Comparison of ENCODE assay signal across 22 cellular contexts in genomic region chr14:55158412-55158811, GRCh38. TPM values are rescaled to one million over a fixed set of nuclear protein-coding genes. Genes with fewer than 3 reads are reported as not detected.
DNase-seq lines count a peak whose midpoint lies in the region; ATAC-seq, FAIRE-seq and TF ChIP-seq lines count a peak whose summit lies in the region.
"Had no signal": no experiment of that assay in that cellular context is flagged by ENCODE, and none has a peak within 500 bp of the region (broad histone marks: within the 10 kb centered on the region; RNA-seq: fewer than 3 reads in every experiment).

No MANE protein-coding gene starts in this region.

- H3K79me2 ChIP-seq in HepG2 (ENCODE audit: insufficient read depth, low read length) (no peaks in the 10 kb centered on the region), neural progenitor cell (ENCODE audit: low read depth) (no peaks in the 10 kb centered on the region)

- CTCF ChIA-PET in HepG2 (lab: Yijun Ruan, JAX; ENCODE audit: low intra/inter-chr PET ratio, low total read pairs): interaction anchor here (4.5 kb wide), 1 partner anchor 69 kb away, joined by 74 read pairs; no protein-coding TSS in a partner anchor

- peaks cover 35% of the 10 kb centered on the region for H3K36me3 Mint-ChIP-seq in neural progenitor cell
- H3K36me3 Mint-ChIP-seq: CD4-positive, alpha-beta memory T cell had no signal

- H4K20me1 ChIP-seq in HepG2 (ENCODE audit: insufficient read depth, low read length) (no peaks in the 10 kb centered on the region), neural progenitor cell (ENCODE audit: low read depth) (no peaks in the 10 kb centered on the region)
- H4K20me1 ChIP-seq: BLaER1 treated with 17β-estradiol and CSF1 and Interleukin-3, amounts not matched to agents 10 nM and 100 nM had no signal

- H3K9ac ChIP-seq in HepG2 (ENCODE audit: insufficient read depth, low read depth, low read length): no peak overlapping the region
- H3K9ac ChIP-seq in SK-N-MC (ENCODE audit: insufficient read length): no peak overlapping the region
- no peak overlapping the region for H3K9ac ChIP-seq in neural progenitor cell
- H3K9ac ChIP-seq: BLaER1 treated with 17β-estradiol and CSF1 and Interleukin-3, amounts not matched to agents 10 nM and 100 nM; GM23248 had no signal

- FAIRE-seq in HepG2 (lab: Jason Lieb, UNC): no peak
- FAIRE-seq: G401.6 had no signal

- no peak for DNase-seq in HepG2 (ENCODE audit: low spot score)
- DNase-seq in right lobe of liver: no peak
- DNase-seq in SK-N-MC (ENCODE audit: low read depth, low spot score): no peak
- DNase-seq in neural progenitor cell (ENCODE audit: low spot score): no peak
- no peak for DNase-seq in mesenteric fat pad (ENCODE audit: low spot score)
- DNase-seq in stimulated activated CD8-positive, alpha-beta memory T cell treated with anti-CD3 and anti-CD28 coated beads, Interleukin-4, amount 100 ng/mL, for 48 hours: no peak
- DNase-seq in DMS153 treated with DMSO at 0.1 percent for 48 hours (lab: John Stamatoyannopoulos, UW; ENCODE audit: unreplicated experiment): no peak
- DNase-seq: AML-193; CD4-positive, alpha-beta memory T cell; COR-L47; GM23248; H9; KBM-7; MG63; NCI-H1694; NCI-H2081; NCI-H2227 treated with DMSO at 0.1 percent for 48 hours; NCI-H526 treated with DMSO at 0.1 percent for 48 hours; SHP77 had no signal

- H3K4me2 ChIP-seq in HepG2 (ENCODE audit: low read depth, low read length) (no peak overlapping the region), neural progenitor cell (no peak overlapping the region)
- H3K4me2 ChIP-seq: BLaER1 treated with 17β-estradiol and CSF1 and Interleukin-3, amounts not matched to agents 10 nM and 100 nM had no signal

- H3K27ac ChIP-seq in HepG2 (ENCODE audit: extremely low read length, insufficient read depth, low read length): no peak overlapping the region
- no peak overlapping the region for H3K27ac ChIP-seq in right lobe of liver
- peak overlapping the region; percentile 58 for H3K27ac ChIP-seq in SK-N-MC
- peak overlapping the region; percentile 3 for H3K27ac ChIP-seq in neural progenitor cell
- H3K27ac ChIP-seq: BLaER1 treated with 17β-estradiol and CSF1 and Interleukin-3, amounts not matched to agents 10 nM and 100 nM; GM23248; RWPE1 had no signal

- in situ Hi-C loops in HepG2 (cut with HindIII; ENCODE audit: extremely low pct_ligation_motif_present, low pct_unique_long_range_greater_than_20kb): loop anchor here (5.0 kb wide), 1 partner anchor 66 kb away; no protein-coding TSS in a partner anchor

- ATAC-seq in HepG2 (no peak), right lobe of liver (no peak)

- POLR2A ChIA-PET in HepG2 (lab: Yijun Ruan, JAX): no interaction called here

- 96% methylated on average over 3 of the region's 3 CpGs for WGBS in HepG2 (ENCODE audit: low lambda C conversion rate)
- WGBS in right lobe of liver (ENCODE audit: insufficient coverage, low coverage, low lambda C conversion rate, missing lambda C conversion rate): 35% methylated on average over 3 of the region's 3 CpGs

- H3K27me3 Mint-ChIP-seq in neural progenitor cell (ENCODE audit: insufficient read depth, low read depth): no peaks in the 10 kb centered on the region
- H3K27me3 Mint-ChIP-seq: CD4-positive, alpha-beta memory T cell had no signal

- intact Hi-C loops in HepG2 (cut with micrococcal nuclease; ENCODE audit: unreplicated experiment): no loop called here
- intact Hi-C loops in right lobe of liver (cut with DNase I): loop anchor here (5.0 to 10.0 kb wide), 2 partner anchors 64 to 66 kb away; no protein-coding TSS in a partner anchor

- H3K27me3 ChIP-seq in HepG2 (ENCODE audit: control insufficient read depth in 1 of 2, insufficient read depth in 2 of 2, low read length in 2 of 2): no peaks in the 10 kb centered on the region
- H3K27me3 ChIP-seq in right lobe of liver: no peaks in the 10 kb centered on the region
- H3K27me3 ChIP-seq in neural progenitor cell: no peaks in the 10 kb centered on the region
- H3K27me3 ChIP-seq: BLaER1 treated with 17β-estradiol and CSF1 and Interleukin-3, amounts not matched to agents 10 nM and 100 nM; MG63 had no signal

- H3K4me1 ChIP-seq in HepG2 (ENCODE audit: insufficient read depth, low read length) (peaks cover 7% of the 10 kb centered on the region; the same call in 1 of the 2 replicates), right lobe of liver (no peaks in the 10 kb centered on the region), neural progenitor cell (no peaks in the 10 kb centered on the region)

- TF ChIP-seq POLR2A in HepG2 (IDR thresholded peaks at IDR 0.05; ENCODE audit: insufficient read depth in 1 of 2, low read depth in 2 of 2, low read length in 2 of 2): no peak
- TF ChIP-seq POLR2A in right lobe of liver (IDR thresholded peaks at IDR 0.05): no peak

- no peak overlapping the region for H3K27ac Mint-ChIP-seq in neural progenitor cell
- H3K27ac Mint-ChIP-seq: H9 had no signal

- H3K36me3 ChIP-seq in HepG2 (replicated peaks in 1 of 2; ENCODE audit: control insufficient read depth in 1 of 2, insufficient read depth in 2 of 2, low read length in 2 of 2): peaks cover 1 to 54% of the 10 kb centered on the region in 2 experiments
- no peaks in the 10 kb centered on the region for H3K36me3 ChIP-seq in right lobe of liver
- peaks cover 76% of the 10 kb centered on the region for H3K36me3 ChIP-seq in SK-N-MC (ENCODE audit: insufficient read depth, low read length)
- H3K36me3 ChIP-seq in neural progenitor cell: peaks cover 47% of the 10 kb centered on the region

- H2AFZ ChIP-seq in HepG2 (ENCODE audit: low read length) (no peak overlapping the region), neural progenitor cell (replicated peaks) (no peak overlapping the region)
- H2AFZ ChIP-seq: GM23248 had no signal

- no peak overlapping the region for H3K4me3 ChIP-seq in HepG2 (replicated peaks in 1 of 3; ENCODE audit: insufficient read depth in 1 of 3, low read depth in 2 of 3, low read length in 3 of 3)
- H3K4me3 ChIP-seq in right lobe of liver: no peak overlapping the region
- peak overlapping the region; percentile 14; the same call in 1 of the 2 replicates for H3K4me3 ChIP-seq in SK-N-MC
- H3K4me3 ChIP-seq in neural progenitor cell: no peak overlapping the region
- H3K4me3 ChIP-seq: BLaER1 treated with 17β-estradiol and CSF1 and Interleukin-3, amounts not matched to agents 10 nM and 100 nM; GM23248; MG63 had no signal

- H3K9me3 Mint-ChIP-seq in neural progenitor cell: no peaks in the 10 kb centered on the region
- H3K9me3 Mint-ChIP-seq: H9 had no signal

- no peaks in the 10 kb centered on the region for H3K4me1 Mint-ChIP-seq in neural progenitor cell
- H3K4me1 Mint-ChIP-seq: H9 had no signal

- H3F3A ChIP-seq in neural progenitor cell (ENCODE audit: low read depth): peaks cover 5% of the 10 kb centered on the region

- BruUV-seq in HepG2 (replicated peaks; lab: Mats Ljungman, UMichigan): no TSS peak

- TF ChIP-seq EP300 in HepG2 (IDR thresholded peaks at IDR 0.05; ENCODE audit: low read depth in 2 of 2, low read length in 2 of 2) (no peak), HepG2 (CRISPR knock-in tag; IDR thresholded peaks at IDR 0.05; ENCODE audit: borderline replicate concordance) (no peak)

- TF ChIP-seq RAD21 in HepG2 (CRISPR knock-in tag; IDR thresholded peaks at IDR 0.05): no peak

- H3K4me3 Mint-ChIP-seq in neural progenitor cell: no peak overlapping the region
- H3K4me3 Mint-ChIP-seq: H9 had no signal

- H3K9me3 ChIP-seq in HepG2 (ENCODE audit: low read length) (no peaks in the 10 kb centered on the region), right lobe of liver (no peaks in the 10 kb centered on the region), SK-N-MC (ENCODE audit: low read depth, low read length) (no peaks in the 10 kb centered on the region), neural progenitor cell (ENCODE audit: low read depth) (no peaks in the 10 kb centered on the region)
- H3K9me3 ChIP-seq: BLaER1 treated with 17β-estradiol and CSF1 and Interleukin-3, amounts not matched to agents 10 nM and 100 nM; MG63 had no signal

- TF ChIP-seq CTCF in HepG2 (CRISPR knock-in tag; IDR thresholded peaks at IDR 0.05) (no peak), right lobe of liver (IDR thresholded peaks at IDR 0.05) (no peak), neural progenitor cell (IDR thresholded peaks at IDR 0.05) (no peak)

RNA-seq across cellular contexts. Expression of gene LGALS3, which starts 29.4 kb away (rescaled TPM):
- total RNA-seq in HepG2 (2016; rRNA removed; fragmentation: Illumina TruSeq; extraction: Trizol): 5.0 and 6.3 TPM in 2 replicates
- 2.6 and 3.6 TPM in 2 replicates for total RNA-seq in HepG2 (2016; cell fraction: cytosol; rRNA removed; fragmentation: Illumina TruSeq; extraction: Trizol; ENCODE audit: low read depth)
- total RNA-seq in HepG2 (2016; cell fraction: insoluble cytoplasmic fraction; rRNA removed; fragmentation: Illumina TruSeq; extraction: Trizol): 6.6 and 7.4 TPM in 2 replicates
- total RNA-seq in HepG2 (2016; cell fraction: membrane; rRNA removed; fragmentation: Illumina TruSeq; extraction: Trizol): 2.7 and 2.8 TPM in 2 replicates
- 2.9 TPM in 2 replicates for total RNA-seq in HepG2 (2016; cell fraction: nucleus; rRNA removed; fragmentation: Illumina TruSeq; extraction: Trizol)
- polyA plus RNA-seq in HepG2 (2011; rRNA removed): 92.2 and 97.4 TPM in 2 replicates
- 78.8 and 85.7 TPM in 2 replicates for polyA plus RNA-seq in HepG2 (2011; cell fraction: cytosol; rRNA removed)
- polyA plus RNA-seq in HepG2 (2011; cell fraction: nucleus; rRNA removed): 48.6 and 48.9 TPM in 2 replicates
- 16.0 and 39.9 TPM in 2 replicates for polyA plus RNA-seq in HepG2 (2012)
- 5.0 and 5.9 TPM in 2 replicates for polyA plus RNA-seq in HepG2 (2016; cell fraction: cytosol; fragmentation: Illumina TruSeq; extraction: Trizol; ENCODE audit: low read depth)
- 10.5 and 10.8 TPM in 2 replicates for polyA plus RNA-seq in HepG2 (2016; cell fraction: insoluble cytoplasmic fraction; fragmentation: Illumina TruSeq; extraction: Trizol; ENCODE audit: low read depth)
- polyA plus RNA-seq in HepG2 (2016; cell fraction: membrane; fragmentation: Illumina TruSeq; extraction: Trizol; ENCODE audit: low read depth): 3.3 TPM in 2 replicates
- 6.0 and 6.6 TPM in 2 replicates for polyA plus RNA-seq in HepG2 (2016; cell fraction: nucleus; fragmentation: Illumina TruSeq; extraction: Trizol; ENCODE audit: insufficient read depth, low read depth)
- 42.0 and 143 TPM in 2 replicates for polyA minus RNA-seq in HepG2 (2011; rRNA and poly(A)+ RNA removed; ENCODE audit: low replicate concordance)
- polyA minus RNA-seq in HepG2 (2011; cell fraction: cytosol; rRNA and poly(A)+ RNA removed): 30.7 and 33.1 TPM in 2 replicates
- 12.0 and 17.0 TPM in 2 replicates for polyA minus RNA-seq in HepG2 (2011; cell fraction: nucleus; rRNA and poly(A)+ RNA removed)
- total RNA-seq in right lobe of liver: 10 to 100 TPM in 3 of 6 experiments, 1 to 10 TPM in 3; 3.1 to 21.6 (median 12.3) TPM
- total RNA-seq in neural progenitor cell (ENCODE audit: low replicate concordance): 0.99 TPM in 1 of 2 replicates, not detected in the other
- 241 TPM for total RNA-seq in mesenteric fat pad

RNA-seq across cellular contexts. Expression of gene DLGAP5, which starts 33.0 kb away (rescaled TPM):
- total RNA-seq in HepG2 (2016; rRNA removed; fragmentation: Illumina TruSeq; extraction: Trizol) (55.8 and 80.1 TPM in 2 replicates), right lobe of liver (1 to 10 TPM in 2 of 6 experiments, under 1 TPM in 3, not detected in 1; 0.27 to 1.3 (median 0.86) TPM), neural progenitor cell (ENCODE audit: low replicate concordance) (191 and 313 TPM in 2 replicates), mesenteric fat pad (not detected)
- total RNA-seq in HepG2 (2016; cell fraction: cytosol; rRNA removed; fragmentation: Illumina TruSeq; extraction: Trizol; ENCODE audit: low read depth): 6.7 and 8.3 TPM in 2 replicates
- 58.3 and 80.7 TPM in 2 replicates for total RNA-seq in HepG2 (2016; cell fraction: insoluble cytoplasmic fraction; rRNA removed; fragmentation: Illumina TruSeq; extraction: Trizol)
- total RNA-seq in HepG2 (2016; cell fraction: membrane; rRNA removed; fragmentation: Illumina TruSeq; extraction: Trizol): 16.7 and 20.1 TPM in 2 replicates
- 61.3 and 66.5 TPM in 2 replicates for total RNA-seq in HepG2 (2016; cell fraction: nucleus; rRNA removed; fragmentation: Illumina TruSeq; extraction: Trizol)
- 4.4 and 7.7 TPM in 2 replicates for polyA plus RNA-seq in HepG2 (2011; rRNA removed)
- polyA plus RNA-seq in HepG2 (2011; cell fraction: cytosol; rRNA removed): 2.3 and 2.7 TPM in 2 replicates
- polyA plus RNA-seq in HepG2 (2011; cell fraction: nucleus; rRNA removed): 4.1 and 4.4 TPM in 2 replicates
- polyA plus RNA-seq in HepG2 (2012): 5.2 and 15.0 TPM in 2 replicates
- polyA plus RNA-seq in HepG2 (2016; cell fraction: cytosol; fragmentation: Illumina TruSeq; extraction: Trizol; ENCODE audit: low read depth): 2.3 and 3.0 TPM in 2 replicates
- polyA plus RNA-seq in HepG2 (2016; cell fraction: insoluble cytoplasmic fraction; fragmentation: Illumina TruSeq; extraction: Trizol; ENCODE audit: low read depth): 49.1 and 49.3 TPM in 2 replicates
- polyA plus RNA-seq in HepG2 (2016; cell fraction: membrane; fragmentation: Illumina TruSeq; extraction: Trizol; ENCODE audit: low read depth): 6.1 and 7.6 TPM in 2 replicates
- polyA plus RNA-seq in HepG2 (2016; cell fraction: nucleus; fragmentation: Illumina TruSeq; extraction: Trizol; ENCODE audit: insufficient read depth, low read depth): 53.5 and 54.9 TPM in 2 replicates
- polyA minus RNA-seq in HepG2 (2011; rRNA and poly(A)+ RNA removed; ENCODE audit: low replicate concordance): 1.9 and 10.0 TPM in 2 replicates
- 5.5 and 9.6 TPM in 2 replicates for polyA minus RNA-seq in HepG2 (2011; cell fraction: cytosol; rRNA and poly(A)+ RNA removed)
- polyA minus RNA-seq in HepG2 (2011; cell fraction: nucleus; rRNA and poly(A)+ RNA removed): 20.6 and 24.6 TPM in 2 replicates
- total RNA-seq: CD4-positive, alpha-beta memory T cell had no signal
- polyA plus RNA-seq: CD4-positive, alpha-beta memory T cell had no signal

Comparison
In these comparisons a context has a peak if more than half of its experiments do, and no peak if none do; other contexts are left out.
1. H3K27ac ChIP-seq: peak in SK-N-MC (single experiment) and neural progenitor cell (single experiment); none in HepG2 (single experiment) and right lobe of liver (0 of 3).
2. RNA of gene LGALS3, which starts 29.4 kb away (total RNA-seq): 241 TPM in mesenteric fat pad (single experiment); 3.1 to 21.6 TPM in right lobe of liver, 2.6 to 7.4 TPM in HepG2 and 0.99 TPM in neural progenitor cell; every median in the first group is over 10 times any median in the second.